ENCODE assay signal across 21 cellular contexts in genomic region chr5:2902186-2902585, GRCh38.
"Had no signal": no experiment of that assay in that cellular context is flagged by ENCODE, and none has a peak within 500 bp of the region (broad histone marks: within the 10 kb centered on the region; RNA-seq: fewer than 3 reads in every experiment).

No MANE protein-coding gene starts in this region.

- H3K36me3 ChIP-seq: gastrocnemius medialis, heart right ventricle, left lung, lower lobe of right lung, sigmoid colon, stomach, thoracic aorta, transverse colon had no signal

- H3K27ac ChIP-seq: gastrocnemius medialis, heart right ventricle, left lung, lower lobe of right lung, parathyroid adenoma, sigmoid colon, skin epidermis, stomach, thoracic aorta, transverse colon had no signal

- DNase-seq: cerebellar nuclear complex; effector CD8-positive, alpha-beta T cell; gastrocnemius medialis; heart right ventricle; hypothalamus; left lung; lower lobe of right lung; mesenchymal stem cell; naive thymus-derived CD4-positive, alpha-beta T cell; nucleus accumbens; sigmoid colon; stimulated activated CD4-positive, alpha-beta T cell treated with anti-CD3 and anti-CD28 coated beads, Interleukin-2, amount 100 ng/mL, for 24 hours; stimulated activated CD4-positive, alpha-beta T cell treated with anti-CD3 and anti-CD28 coated beads, Interleukin-4, amount 100 ng/mL, for 4 hours; stimulated activated naive CD4-positive, alpha-beta T cell; stomach; substantia nigra; transverse colon had no signal

- H2AFZ ChIP-seq: parathyroid adenoma had no signal

- H3K27me3 ChIP-seq: gastrocnemius medialis, left lung, sigmoid colon, stomach, transverse colon had no signal

- H3K9me3 ChIP-seq: gastrocnemius medialis, lower lobe of right lung, sigmoid colon, thoracic aorta, transverse colon had no signal

- H3K79me2 ChIP-seq: parathyroid adenoma had no signal

- H3K4me1 ChIP-seq: gastrocnemius medialis, heart right ventricle, left lung, lower lobe of right lung, parathyroid adenoma, sigmoid colon, stomach, transverse colon had no signal

- H3K9ac ChIP-seq: parathyroid adenoma had no signal

- H3K4me3 ChIP-seq: gastrocnemius medialis, heart right ventricle, left lung, lower lobe of right lung, sigmoid colon, skin epidermis, stomach, thoracic aorta, transverse colon had no signal

- ATAC-seq: esophagus mucosa; gastrocnemius medialis; heart right ventricle; left lung; lower lobe of right lung; naive thymus-derived CD4-positive, alpha-beta T cell had no signal
